In the genomic region with DNA sequence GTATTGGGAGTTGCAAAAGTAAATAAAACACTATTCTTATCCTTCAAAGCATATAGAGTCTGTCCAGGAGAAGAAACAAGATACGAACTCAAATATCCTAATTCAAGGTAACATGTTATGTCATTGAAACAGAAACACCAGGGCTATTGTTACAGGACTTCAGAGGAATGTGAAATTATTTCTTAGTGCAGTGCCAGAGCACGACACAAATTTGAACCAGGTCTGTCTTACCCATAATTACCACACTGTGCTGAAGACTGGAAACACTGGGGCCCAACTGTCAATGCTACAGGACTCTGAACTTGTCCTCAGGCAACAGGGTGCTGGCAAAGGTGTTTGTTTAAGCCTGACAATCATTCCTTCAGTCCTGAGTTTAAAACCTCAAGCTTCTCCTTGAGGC, we compare ENCODE assay signal across 29 cellular contexts.
"Had no signal": no experiment of that assay in that cellular context is flagged by ENCODE, and none has a peak within 500 bp of the region (broad histone marks: within the 10 kb centered on the region; RNA-seq: fewer than 3 reads in every experiment).

No MANE protein-coding gene starts in this region.

- H3K27me3 ChIP-seq: ascending aorta, body of pancreas, MG63 had no signal

- H3K4me1 Mint-ChIP-seq: activated B cell treated with CpG ODN at 0.5 μM for 24 hours; activated CD4-positive, alpha-beta T cell treated with anti-CD3 and anti-CD28 coated beads, Interleukin-2, amount 10 ng/mL, durations not matched to agents 24 days and 14 days; activated CD8-positive, alpha-beta memory T cell treated with anti-CD3 and anti-CD28 coated beads, Interleukin-2, amount 10 ng/mL, durations not matched to agents 7 days and 5 days; activated naive CD8-positive, alpha-beta T cell treated with anti-CD3 and anti-CD28 coated beads, Interleukin-2, amount 50 U/mL, for 24 hours had no signal

- H3K4me3 Mint-ChIP-seq: activated B cell treated with CpG ODN at 0.5 μM for 24 hours; activated CD4-positive, alpha-beta T cell treated with anti-CD3 and anti-CD28 coated beads, Interleukin-2, amount 10 ng/mL, durations not matched to agents 24 days and 14 days; activated CD8-positive, alpha-beta memory T cell treated with anti-CD3 and anti-CD28 coated beads, Interleukin-2, amount 10 ng/mL, durations not matched to agents 7 days and 5 days; activated naive CD8-positive, alpha-beta T cell treated with anti-CD3 and anti-CD28 coated beads, Interleukin-2, amount 50 U/mL, for 24 hours; activated T-cell treated with anti-CD3 and anti-CD28 coated beads, Interleukin-2, amount 50 U/mL, for 24 hours; activated T-helper 1 cell treated with anti-CD3 and anti-CD28 coated beads, Interleukin-12 subunit alpha, Interleukin-12 subunit beta, Interleukin-2, Interleukin-4 antibody, amounts not matched to agents 30 ng/mL and 10 ng/mL and 1 ng/mL, durations not matched to agents 14 hours and 24 hours and 36 hours had no signal

- H3K4me1 ChIP-seq: ascending aorta, body of pancreas had no signal

- H3K4me3 ChIP-seq: ascending aorta, body of pancreas, MG63 had no signal

- ATAC-seq: activated CD8-positive, alpha-beta memory T cell treated with anti-CD3 and anti-CD28 coated beads, Interleukin-2, amount 10 ng/mL, durations not matched to agents 7 days and 5 days; activated naive CD4-positive, alpha-beta T cell treated with anti-CD3 and anti-CD28 coated beads, Interleukin-2, amount 50 U/mL, for 72 hours; activated naive CD8-positive, alpha-beta T cell treated with anti-CD3 and anti-CD28 coated beads, Interleukin-2, amount 50 U/mL, for 24 hours; body of pancreas had no signal

- H3K36me3 Mint-ChIP-seq: activated CD8-positive, alpha-beta memory T cell treated with anti-CD3 and anti-CD28 coated beads, Interleukin-2, amount 10 ng/mL, durations not matched to agents 7 days and 5 days; activated naive CD4-positive, alpha-beta T cell treated with anti-CD3 and anti-CD28 coated beads, Interleukin-2, amount 50 U/mL, for 72 hours had no signal

- H3K9me3 ChIP-seq: ascending aorta, body of pancreas, MG63 had no signal

- H3K9me3 Mint-ChIP-seq: activated B cell treated with CpG ODN at 0.5 μM for 24 hours; activated CD4-positive, alpha-beta T cell treated with anti-CD3 and anti-CD28 coated beads, Interleukin-2, amount 10 ng/mL, durations not matched to agents 24 days and 14 days; activated naive CD4-positive, alpha-beta T cell treated with anti-CD3 and anti-CD28 coated beads, Interleukin-2, amount 50 U/mL, for 72 hours; activated naive CD8-positive, alpha-beta T cell treated with anti-CD3 and anti-CD28 coated beads, Interleukin-2, amount 50 U/mL, for 24 hours; activated T-cell treated with anti-CD3 and anti-CD28 coated beads, Interleukin-2, amount 50 U/mL, for 24 hours; activated T-helper 1 cell treated with anti-CD3 and anti-CD28 coated beads, Interleukin-12 subunit alpha, Interleukin-12 subunit beta, Interleukin-2, Interleukin-4 antibody, amounts not matched to agents 30 ng/mL and 10 ng/mL and 1 ng/mL, durations not matched to agents 14 hours and 24 hours and 36 hours had no signal

- H3K27ac Mint-ChIP-seq: activated B cell treated with CpG ODN at 0.5 μM for 24 hours; activated CD4-positive, alpha-beta T cell treated with anti-CD3 and anti-CD28 coated beads, Interleukin-2, amount 10 ng/mL, durations not matched to agents 24 days and 14 days; activated CD8-positive, alpha-beta memory T cell treated with anti-CD3 and anti-CD28 coated beads, Interleukin-2, amount 10 ng/mL, durations not matched to agents 7 days and 5 days; activated naive CD4-positive, alpha-beta T cell treated with anti-CD3 and anti-CD28 coated beads, Interleukin-2, amount 50 U/mL, for 72 hours; activated naive CD8-positive, alpha-beta T cell treated with anti-CD3 and anti-CD28 coated beads, Interleukin-2, amount 50 U/mL, for 24 hours; activated T-cell treated with anti-CD3 and anti-CD28 coated beads, Interleukin-2, amount 50 U/mL, for 24 hours; activated T-helper 1 cell treated with anti-CD3 and anti-CD28 coated beads, Interleukin-12 subunit alpha, Interleukin-12 subunit beta, Interleukin-2, Interleukin-4 antibody, amounts not matched to agents 30 ng/mL and 10 ng/mL and 1 ng/mL, durations not matched to agents 14 hours and 24 hours and 36 hours had no signal

- H3K27me3 Mint-ChIP-seq: activated B cell treated with CpG ODN at 0.5 μM for 24 hours; activated CD4-positive, alpha-beta T cell treated with anti-CD3 and anti-CD28 coated beads, Interleukin-2, amount 10 ng/mL, durations not matched to agents 24 days and 14 days; activated CD8-positive, alpha-beta memory T cell treated with anti-CD3 and anti-CD28 coated beads, Interleukin-2, amount 10 ng/mL, durations not matched to agents 7 days and 5 days; activated naive CD8-positive, alpha-beta T cell treated with anti-CD3 and anti-CD28 coated beads, Interleukin-2, amount 50 U/mL, for 24 hours; activated T-cell treated with anti-CD3 and anti-CD28 coated beads, Interleukin-2, amount 50 U/mL, for 24 hours had no signal

- H3K27ac ChIP-seq: ascending aorta, body of pancreas had no signal

- DNase-seq: activated B cell treated with CpG ODN at 0.5 μM for 24 hours; activated CD4-positive, alpha-beta T cell treated with anti-CD3 and anti-CD28 coated beads for 1 hour; activated CD4-positive, alpha-beta T cell treated with anti-CD3 and anti-CD28 coated beads, Interleukin-2, amount 10 ng/mL, durations not matched to agents 24 days and 14 days; activated CD4-positive, alpha-beta T cell treated with anti-CD3 and anti-CD28 coated beads, Interleukin-2, amount 50 U/mL, for 48 hours; activated CD8-positive, alpha-beta memory T cell treated with anti-CD3 and anti-CD28 coated beads, Interleukin-2, amount 10 ng/mL, durations not matched to agents 7 days and 5 days; activated effector memory CD4-positive, alpha-beta T cell treated with anti-CD3 and anti-CD28 coated beads, Interleukin-2, amount 50 U/mL, for 16 hours; activated naive CD4-positive, alpha-beta T cell treated with Interleukin-2 at 50 U/mL for 16 hours; activated naive CD8-positive, alpha-beta T cell treated with anti-CD3 and anti-CD28 coated beads, Interleukin-2, amount 50 U/mL, for 24 hours; activated T-cell treated with anti-CD3 and anti-CD28 coated beads, Interleukin-2, amount 50 U/mL, for 24 hours; amniotic stem cell; body of pancreas; central memory CD4-positive, alpha-beta T cell; Kasumi-1; KBM-7; MG63; MV-4-11; NCI-H1092 treated with DMSO at 0.1 percent for 48 hours; NCI-H1436; NCI-H1694 treated with DMSO at 0.1 percent for 48 hours; NCI-H2029 treated with DMSO at 0.1 percent for 48 hours; NCI-H345; NCI-H510A; NCI-H526 treated with DMSO at 0.1 percent for 48 hours; SHP77 treated with DMSO at 0.1 percent for 48 hours; T-helper 2 cell; T1000 had no signal

- H3K36me3 ChIP-seq: ascending aorta, MG63 had no signal
